In the genomic region with DNA sequence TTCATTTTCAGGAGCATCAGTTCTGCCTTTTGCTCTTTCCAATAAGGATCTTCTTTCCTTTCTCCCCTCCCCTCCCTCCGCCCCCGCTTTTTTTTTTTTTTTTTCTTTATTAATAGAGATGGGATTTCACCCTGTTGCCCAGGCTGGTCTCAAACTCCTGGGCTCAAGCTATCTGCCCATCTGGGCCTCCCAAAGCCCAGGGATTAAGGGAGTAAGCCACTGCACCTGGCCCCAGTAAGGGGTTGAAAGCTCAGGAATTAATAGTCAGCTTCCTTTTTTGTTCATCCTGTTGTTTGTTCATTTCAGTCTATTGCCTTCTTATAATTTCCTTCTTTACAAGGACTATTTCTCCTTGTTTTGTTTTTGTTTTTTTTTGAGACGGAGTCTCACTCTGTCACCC, we compare ENCODE assay signal across 25 cellular contexts.
"Had no signal": no experiment of that assay in that cellular context is flagged by ENCODE, and none has a peak within 500 bp of the region (broad histone marks: within the 10 kb centered on the region; RNA-seq: fewer than 3 reads in every experiment).

No MANE protein-coding gene starts in this region.

- ATAC-seq: activated CD4-positive, alpha-beta T cell treated with anti-CD3 and anti-CD28 coated beads for 36 hours; activated CD8-positive, alpha-beta T cell treated with anti-CD3 and anti-CD28 coated beads for 36 hours; activated T-cell treated with anti-CD3 and anti-CD28 coated beads, Interleukin-2, amount 50 U/mL, for 72 hours; T-cell had no signal

- H3K4me3 Mint-ChIP-seq: activated CD4-positive, alpha-beta T cell treated with anti-CD3 and anti-CD28 coated beads for 36 hours; activated CD8-positive, alpha-beta T cell treated with anti-CD3 and anti-CD28 coated beads for 36 hours; activated naive CD4-positive, alpha-beta T cell treated with anti-CD3 and anti-CD28 coated beads, Interleukin-2, amount 10 ng/mL, durations not matched to agents 7 days and 5 days; activated naive CD8-positive, alpha-beta T cell treated with anti-CD3 and anti-CD28 coated beads for 36 hours; activated T-cell treated with anti-CD3 and anti-CD28 coated beads, Interleukin-2, amount 50 U/mL, for 72 hours; T-cell had no signal

- H3K27me3 ChIP-seq: brain microvascular endothelial cell, cardiac muscle cell, MG63 had no signal

- H3K4me2 ChIP-seq: KMS-11 had no signal

- H3K9ac ChIP-seq: KMS-11 had no signal

- DNase-seq: activated CD4-positive, alpha-beta T cell treated with anti-CD3 and anti-CD28 coated beads for 36 hours; activated CD4-positive, alpha-beta T cell treated with anti-CD3 and anti-CD28 coated beads, Interleukin-2, amount 50 U/mL, for 1 hour; activated CD8-positive, alpha-beta memory T cell treated with anti-CD3 and anti-CD28 coated beads, Interleukin-2, amount 50 U/mL, for 4 hours; activated CD8-positive, alpha-beta T cell treated with anti-CD3 and anti-CD28 coated beads for 36 hours; activated gamma-delta T cell treated with Interleukin-2 at 50 U/mL for 16 hours; activated naive CD4-positive, alpha-beta T cell treated with anti-CD3 and anti-CD28 coated beads, Interleukin-2, amount 10 ng/mL, durations not matched to agents 7 days and 5 days; activated naive CD8-positive, alpha-beta T cell treated with anti-CD3 and anti-CD28 coated beads for 36 hours; activated T-cell treated with anti-CD3 and anti-CD28 coated beads, Interleukin-2, amount 50 U/mL, for 72 hours; brain microvascular endothelial cell; MG63; NCI-H1105; NCI-H1436; NCI-H1694 treated with DMSO at 0.1 percent for 48 hours; NCI-H2081; NCI-H510A treated with DMSO at 0.1 percent for 48 hours; NCI-H748 treated with DMSO at 0.1 percent for 48 hours; SIG-M5; T-cell; T-helper 2 cell; T1000 had no signal

- H3K27me3 Mint-ChIP-seq: activated CD4-positive, alpha-beta T cell treated with anti-CD3 and anti-CD28 coated beads for 36 hours; activated CD8-positive, alpha-beta T cell treated with anti-CD3 and anti-CD28 coated beads for 36 hours; T-cell had no signal

- H3K4me3 ChIP-seq: cardiac muscle cell, MG63, SK-N-MC had no signal

- H3K36me3 Mint-ChIP-seq: activated naive CD4-positive, alpha-beta T cell treated with anti-CD3 and anti-CD28 coated beads, Interleukin-2, amount 10 ng/mL, durations not matched to agents 7 days and 5 days; activated naive CD8-positive, alpha-beta T cell treated with anti-CD3 and anti-CD28 coated beads for 36 hours; T-cell had no signal

- H3K4me1 Mint-ChIP-seq: activated CD4-positive, alpha-beta T cell treated with anti-CD3 and anti-CD28 coated beads for 36 hours; activated naive CD4-positive, alpha-beta T cell treated with anti-CD3 and anti-CD28 coated beads, Interleukin-2, amount 10 ng/mL, durations not matched to agents 7 days and 5 days; activated naive CD8-positive, alpha-beta T cell treated with anti-CD3 and anti-CD28 coated beads for 36 hours; T-cell had no signal

- H3K9me3 Mint-ChIP-seq: activated CD8-positive, alpha-beta T cell treated with anti-CD3 and anti-CD28 coated beads for 36 hours; activated naive CD4-positive, alpha-beta T cell treated with anti-CD3 and anti-CD28 coated beads, Interleukin-2, amount 10 ng/mL, durations not matched to agents 7 days and 5 days; activated naive CD8-positive, alpha-beta T cell treated with anti-CD3 and anti-CD28 coated beads for 36 hours; activated T-cell treated with anti-CD3 and anti-CD28 coated beads, Interleukin-2, amount 50 U/mL, for 72 hours; activated T-helper 2 cell treated with anti-CD3 and anti-CD28 coated beads, Interferon-gamma antibody, Interleukin-2, Interleukin-4, amounts not matched to agents 10 μg/mL and 5 μg/mL and 100 μg/mL, durations not matched to agents 14 hours and 24 hours and 36 hours; T-cell had no signal

- H3K27ac Mint-ChIP-seq: activated CD4-positive, alpha-beta T cell treated with anti-CD3 and anti-CD28 coated beads for 36 hours; activated CD8-positive, alpha-beta T cell treated with anti-CD3 and anti-CD28 coated beads for 36 hours; activated naive CD4-positive, alpha-beta T cell treated with anti-CD3 and anti-CD28 coated beads, Interleukin-2, amount 10 ng/mL, durations not matched to agents 7 days and 5 days; activated naive CD8-positive, alpha-beta T cell treated with anti-CD3 and anti-CD28 coated beads for 36 hours; activated T-cell treated with anti-CD3 and anti-CD28 coated beads, Interleukin-2, amount 50 U/mL, for 72 hours; activated T-helper 2 cell treated with anti-CD3 and anti-CD28 coated beads, Interferon-gamma antibody, Interleukin-2, Interleukin-4, amounts not matched to agents 10 μg/mL and 5 μg/mL and 100 μg/mL, durations not matched to agents 14 hours and 24 hours and 36 hours; T-cell had no signal

- H3K36me3 ChIP-seq: brain microvascular endothelial cell, cardiac muscle cell, MG63 had no signal

- H3K27ac ChIP-seq: brain microvascular endothelial cell, cardiac muscle cell, KMS-11, SK-N-MC, VCaP had no signal

- H3K9me3 ChIP-seq: MG63 had no signal
